8 cellular contexts compared by ENCODE assay signal in genomic region chr4:36348403-36348938, GRCh38.
DNase-seq lines count a peak whose midpoint lies in the region; ATAC-seq, FAIRE-seq and TF ChIP-seq lines count a peak whose summit lies in the region.

No MANE protein-coding gene starts in this region.

- peak; percentile 90 for ATAC-seq in GM19452 (IDR thresholded peaks at IDR 0.05; ENCODE audit: unreplicated experiment)
- ATAC-seq in HG03354 (IDR thresholded peaks at IDR 0.05; ENCODE audit: poor library complexity, severe bottlenecking, unreplicated experiment) = peak; percentile 93

- FAIRE-seq in frontal cortex (lab: Jason Lieb, UNC) = no peak

- DNase-seq in GM10248 (ENCODE audit: extremely low spot score) (peak; percentile 55), glomerular visceral epithelial cell (ENCODE audit: extremely low spot score) (peak; percentile 12), posterior vena cava (ENCODE audit: low spot score) (no peak), NCI-H345 treated with DMSO at 0.1 percent for 48 hours (lab: John Stamatoyannopoulos, UW; ENCODE audit: unreplicated experiment) (no peak), GM03348 (ENCODE audit: low spot score) (no peak), frontal cortex (ENCODE audit: low spot score in 2 of 2) (no peak)

- intact Hi-C loops in posterior vena cava (cut with DNase I) = no loop called here

- no peak for TF ChIP-seq CTCF in GM10248 (IDR thresholded peaks at IDR 0.05; ENCODE audit: control extremely low read depth, extremely low read depth, low read depth, missing control alignments)

- POLR2A ChIA-PET in GM10248 (lab: Yijun Ruan, JAX) = no interaction called here

- CTCF ChIA-PET in GM10248 (lab: Yijun Ruan, JAX) = interaction anchor here (0.8 to 4.8 kb wide), 10 partner anchors 9 to 150 kb away, joined by 3 to 54 read pairs (median 7); partner anchors contain the start of gene ARAP2

Comparison
In these comparisons a context has a peak if more than half of its experiments do, and no peak if none do; other contexts are left out.
1. DNase-seq: peak in GM10248 (single experiment) and glomerular visceral epithelial cell (single experiment); none in posterior vena cava (single experiment), NCI-H345 treated with DMSO at 0.1 percent for 48 hours (single experiment), GM03348 (single experiment) and frontal cortex (0 of 2).